ENCODE assay signal across 16 cellular contexts in genomic region chr6:136975089-136975715, GRCh38. TPM values are rescaled to one million over a fixed set of nuclear protein-coding genes. Genes with fewer than 3 reads are reported as not detected.
"Had no signal": no experiment of that assay in that cellular context is flagged by ENCODE, and none has a peak within 500 bp of the region (broad histone marks: within the 10 kb centered on the region; RNA-seq: fewer than 3 reads in every experiment).

No MANE protein-coding gene starts in this region.

- H3K9me3 Mint-ChIP-seq: activated CD4-positive, alpha-beta T cell treated with anti-CD3 and anti-CD28 coated beads, Interleukin-2, amount 10 ng/mL, durations not matched to agents 7 days and 5 days; activated naive CD8-positive, alpha-beta T cell treated with anti-CD3 and anti-CD28 coated beads for 36 hours; neural progenitor cell; WTC11 had no signal

- H3K36me3 Mint-ChIP-seq: activated naive CD8-positive, alpha-beta T cell treated with anti-CD3 and anti-CD28 coated beads for 36 hours; neural progenitor cell; WTC11 had no signal

- H3K4me1 Mint-ChIP-seq: activated CD4-positive, alpha-beta T cell treated with anti-CD3 and anti-CD28 coated beads, Interleukin-2, amount 10 ng/mL, durations not matched to agents 7 days and 5 days; activated naive CD8-positive, alpha-beta T cell treated with anti-CD3 and anti-CD28 coated beads for 36 hours had no signal

- H3K4me3 ChIP-seq: body of pancreas, neural progenitor cell, psoas muscle, stomach, testis, upper lobe of right lung had no signal

- H3K27ac Mint-ChIP-seq: activated CD4-positive, alpha-beta T cell treated with anti-CD3 and anti-CD28 coated beads, Interleukin-2, amount 10 ng/mL, durations not matched to agents 7 days and 5 days; activated naive CD8-positive, alpha-beta T cell treated with anti-CD3 and anti-CD28 coated beads for 36 hours; neural progenitor cell; WTC11 had no signal

- H3K27ac ChIP-seq: body of pancreas, neural progenitor cell, psoas muscle, stomach, testis, upper lobe of right lung had no signal

- H3K27me3 ChIP-seq: body of pancreas, neural progenitor cell, stomach, testis, upper lobe of right lung had no signal

- ATAC-seq: body of pancreas, left cardiac atrium, psoas muscle, sciatic nerve, upper lobe of right lung, WTC11 had no signal

- H3K36me3 ChIP-seq: neural progenitor cell, stomach, upper lobe of right lung had no signal

- DNase-seq: activated CD4-positive, alpha-beta T cell treated with anti-CD3 and anti-CD28 coated beads, Interleukin-2, amount 10 ng/mL, durations not matched to agents 7 days and 5 days; activated CD8-positive, alpha-beta memory T cell treated with anti-CD3 and anti-CD28 coated beads, Interleukin-2, amount 50 U/mL, for 48 hours; activated naive CD8-positive, alpha-beta T cell treated with anti-CD3 and anti-CD28 coated beads for 36 hours; amygdala; body of pancreas; caudate nucleus; left cardiac atrium; psoas muscle; stomach; testis; upper lobe of right lung had no signal

- H3K4me1 ChIP-seq: body of pancreas, neural progenitor cell, psoas muscle, stomach, testis, upper lobe of right lung had no signal

- H3K9me3 ChIP-seq: body of pancreas, psoas muscle, stomach, testis, upper lobe of right lung had no signal

- H3K4me3 Mint-ChIP-seq: activated CD4-positive, alpha-beta T cell treated with anti-CD3 and anti-CD28 coated beads, Interleukin-2, amount 10 ng/mL, durations not matched to agents 7 days and 5 days; activated naive CD8-positive, alpha-beta T cell treated with anti-CD3 and anti-CD28 coated beads for 36 hours; neural progenitor cell; WTC11 had no signal

RNA-seq across cellular contexts. Expression of gene SLC35D3, which starts 53.1 kb away (rescaled TPM):
- total RNA-seq: activated CD4-positive, alpha-beta T cell treated with anti-CD3 and anti-CD28 coated beads, Interleukin-2, amount 10 ng/mL, durations not matched to agents 7 days and 5 days; activated naive CD8-positive, alpha-beta T cell treated with anti-CD3 and anti-CD28 coated beads for 36 hours; body of pancreas; left cardiac atrium; lung microvascular endothelial cell; osteocyte; psoas muscle; sciatic nerve; testis; upper lobe of right lung had no signal
